Comparison of ENCODE assay signal across 1 cellular context in genomic region chr5:91417219-91417618, GRCh38.
TF ChIP-seq lines count a peak whose summit lies in the region.

No MANE protein-coding gene starts in this region.

TF ChIP-seq in WTC11, 78 proteins besides CTCF, POLR2A, EP300 and RAD21 (continued from another document):
- TF ChIP-seq ZNF396 (CRISPR knock-in tag; IDR thresholded peaks at IDR 0.05; ENCODE audit: borderline replicate concordance) (no peak), ZNF425 (CRISPR knock-in tag; conservative IDR thresholded peaks at IDR 0.05) (no peak), NR1H2 (CRISPR knock-in tag; IDR thresholded peaks at IDR 0.05) (no peak), ATF1 (CRISPR knock-in tag; IDR thresholded peaks at IDR 0.05) (no peak)
TF ChIP-seq in WTC11: peak in this region for 0.
